Comparison of ENCODE assay signal across 11 cellular contexts in the genomic region with DNA sequence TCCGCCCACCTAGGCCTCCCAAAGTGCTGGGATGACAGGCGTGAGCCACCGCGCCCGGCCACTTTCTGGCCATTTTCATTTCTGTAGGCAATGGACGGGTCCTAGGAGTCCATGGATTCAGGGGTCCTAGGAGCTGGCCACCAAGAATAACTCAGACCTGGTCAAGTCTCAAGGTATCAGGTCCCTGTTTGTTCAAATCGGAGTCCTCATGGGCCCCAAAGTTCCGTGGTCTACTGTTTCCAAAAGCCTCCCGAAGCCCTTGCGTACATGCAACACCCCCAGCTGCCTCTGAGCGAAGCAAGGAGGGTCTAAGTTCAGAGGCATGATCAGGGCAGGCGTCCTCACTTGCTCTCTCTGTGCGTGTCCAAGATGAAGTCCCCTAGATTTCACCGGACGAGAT. TPM values are rescaled to one million over a fixed set of nuclear protein-coding genes. Genes with fewer than 3 reads are reported as not detected.
"Had no signal": no experiment of that assay in that cellular context is flagged by ENCODE, and none has a peak within 500 bp of the region (broad histone marks: within the 10 kb centered on the region; RNA-seq: fewer than 3 reads in every experiment).

No MANE protein-coding gene starts in this region.

- DNase-seq: activated T-cell treated with anti-CD3 and anti-CD28 coated beads, Interleukin-2, amount 50 U/mL, for 4 hours; naive thymus-derived CD4-positive, alpha-beta T cell; occipital lobe; stimulated activated CD4-positive, alpha-beta T cell treated with anti-CD3 and anti-CD28 coated beads, Interleukin-4, amount 100 ng/mL, for 24 hours; stomach; uterus had no signal

- H3K27ac ChIP-seq: breast epithelium, stomach, uterus had no signal

- H3K9me3 ChIP-seq: uterus had no signal

- FAIRE-seq: endometrium, islet of Langerhans had no signal

- H3K4me3 Mint-ChIP-seq: activated T-cell treated with anti-CD3 and anti-CD28 coated beads, Interleukin-2, amount 50 U/mL, for 4 hours had no signal

- H3K4me1 ChIP-seq: breast epithelium, uterus had no signal

- H3K9me3 Mint-ChIP-seq: activated naive CD8-positive, alpha-beta T cell treated with anti-CD3 and anti-CD28 coated beads, Interleukin-2, amount 10 ng/mL, durations not matched to agents 7 days and 5 days; activated T-cell treated with anti-CD3 and anti-CD28 coated beads, Interleukin-2, amount 50 U/mL, for 4 hours had no signal

- H3K36me3 ChIP-seq: breast epithelium, stomach, uterus had no signal

- H3K4me3 ChIP-seq: breast epithelium, stomach, uterus had no signal

- H3K27me3 ChIP-seq: breast epithelium, stomach, uterus had no signal

- H3K27me3 Mint-ChIP-seq: activated naive CD8-positive, alpha-beta T cell treated with anti-CD3 and anti-CD28 coated beads, Interleukin-2, amount 10 ng/mL, durations not matched to agents 7 days and 5 days; naive thymus-derived CD4-positive, alpha-beta T cell had no signal

RNA-seq across cellular contexts. Expression of a gene that starts 30.1 kb away (rescaled TPM):
- total RNA-seq: fibroblast of villous mesenchyme had no signal
